In the genomic region with DNA sequence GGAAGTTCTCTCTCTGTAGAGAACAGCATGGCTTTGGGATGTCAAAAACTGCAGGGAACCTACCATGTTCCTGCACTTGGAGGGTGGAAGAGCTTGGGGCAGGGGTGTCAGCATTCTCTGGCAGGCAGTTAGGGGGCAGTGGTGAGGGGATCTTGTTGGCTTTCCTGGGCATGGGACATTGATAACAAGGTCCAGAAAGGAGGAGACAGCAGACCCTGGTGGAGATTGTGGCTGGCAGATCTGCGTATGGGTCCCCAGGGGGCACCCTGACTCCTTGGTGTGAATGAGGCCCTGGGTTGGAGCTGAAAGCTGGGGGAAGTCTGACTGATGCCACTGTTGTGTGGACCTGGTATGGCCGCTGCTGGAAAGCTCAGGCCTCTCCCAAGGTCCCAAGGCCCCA, we compare ENCODE assay signal across 9 cellular contexts. TPM values are rescaled to one million over a fixed set of nuclear protein-coding genes. Genes with fewer than 3 reads are reported as not detected.
DNase-seq lines count a peak whose midpoint lies in the region; ATAC-seq and TF ChIP-seq lines count a peak whose summit lies in the region.
"Had no signal": no experiment of that assay in that cellular context is flagged by ENCODE, and none has a peak within 500 bp of the region (broad histone marks: within the 10 kb centered on the region; RNA-seq: fewer than 3 reads in every experiment).

No MANE protein-coding gene starts in this region.

- no peak overlapping the region for H3K27ac Mint-ChIP-seq in activated T-cell treated with anti-CD3 and anti-CD28 coated beads, Interleukin-2, amount 50 U/mL, for 72 hours

- no peak for DNase-seq in activated T-cell treated with anti-CD3 and anti-CD28 coated beads, Interleukin-2, amount 50 U/mL, for 72 hours
- DNase-seq in activated T-cell treated with anti-CD3 and anti-CD28 coated beads, Interleukin-2, amount 50 U/mL, for 1 hour = no peak
- DNase-seq in NB4 (ENCODE audit: low read depth) (peak; percentile 75), dermis blood vessel endothelial cell (peak; percentile 76), pulmonary artery endothelial cell (ENCODE audit: low read depth, low spot score) (peak; percentile 35), NCI-H2171 treated with DMSO at 0.1 percent for 48 hours (lab: John Stamatoyannopoulos, UW) (no peak), NCI-H2196 (lab: John Stamatoyannopoulos, UW; ENCODE audit: unreplicated experiment) (no peak)

- H3K4me3 ChIP-seq in NB4 (ENCODE audit: low read depth, low read length) = no peak overlapping the region
- H3K4me3 ChIP-seq: lung had no signal

- H3K36me3 Mint-ChIP-seq in activated T-cell treated with anti-CD3 and anti-CD28 coated beads, Interleukin-2, amount 50 U/mL, for 72 hours (ENCODE audit: insufficient read depth in 2 of 2) = peaks cover 0 to 3% of the 10 kb centered on the region in 2 donors

- TF ChIP-seq POLR2A in NB4 (IDR thresholded peaks at IDR 0.05; ENCODE audit: extremely low read depth, insufficient read length) = no peak

- H3K9me3 Mint-ChIP-seq in activated T-cell treated with anti-CD3 and anti-CD28 coated beads, Interleukin-2, amount 50 U/mL, for 72 hours = no peaks in the 10 kb centered on the region

- peaks cover 26% of the 10 kb centered on the region for H3K27me3 Mint-ChIP-seq in activated T-cell treated with anti-CD3 and anti-CD28 coated beads, Interleukin-2, amount 50 U/mL, for 72 hours (ENCODE audit: low read depth)

- no peak overlapping the region for H3K4me3 Mint-ChIP-seq in activated T-cell treated with anti-CD3 and anti-CD28 coated beads, Interleukin-2, amount 50 U/mL, for 72 hours

- H3K4me1 Mint-ChIP-seq in activated T-cell treated with anti-CD3 and anti-CD28 coated beads, Interleukin-2, amount 50 U/mL, for 72 hours (ENCODE audit: low read depth) = no peaks in the 10 kb centered on the region

- ATAC-seq in activated T-cell treated with anti-CD3 and anti-CD28 coated beads, Interleukin-2, amount 50 U/mL, for 72 hours (replicated peaks in 1 of 2) = peak; percentile 37 to 44
- ATAC-seq in HG02884 (IDR thresholded peaks at IDR 0.05; ENCODE audit: unreplicated experiment) = no peak

- TF ChIP-seq CTCF in NB4 (IDR thresholded peaks at IDR 0.05; ENCODE audit: low read depth, low read length) = peak; percentile 61

RNA-seq across cellular contexts. Expression of a gene that starts 22.9 kb away (rescaled TPM):
- 1 to 10 TPM in 1 of 2 donors, under 1 TPM in 1; 0.86 to 1.4 TPM for total RNA-seq in activated T-cell treated with anti-CD3 and anti-CD28 coated beads, Interleukin-2, amount 50 U/mL, for 72 hours
- total RNA-seq in dermis blood vessel endothelial cell (0.09 and 0.17 TPM in 2 replicates), pulmonary artery endothelial cell (1.7 and 2.7 TPM in 2 replicates)

Comparison
In these comparisons a context has a peak if more than half of its experiments do, and no peak if none do; other contexts are left out.
1. DNase-seq: peak in NB4 (single experiment), dermis blood vessel endothelial cell (single experiment) and pulmonary artery endothelial cell (single experiment); none in activated T-cell treated with anti-CD3 and anti-CD28 coated beads, Interleukin-2, amount 50 U/mL, for 72 hours (0 of 2), activated T-cell treated with anti-CD3 and anti-CD28 coated beads, Interleukin-2, amount 50 U/mL, for 1 hour (single experiment), NCI-H2171 treated with DMSO at 0.1 percent for 48 hours (single experiment) and NCI-H2196 (single experiment).